In genomic region chr12:93261505-93262094, GRCh38 we compare ENCODE assay signal across 1 cellular context.
TF ChIP-seq lines count a peak whose summit lies in the region.

No MANE protein-coding gene starts in this region.

TF ChIP-seq in GM12878, 131 proteins besides CTCF, POLR2A, EP300 and RAD21 (continued from another document):
- TF ChIP-seq CEBPB (IDR thresholded peaks at IDR 0.05; ENCODE audit: borderline replicate concordance in 1 of 2, low read depth in 2 of 2, low read length in 2 of 2) = no peak
- no peak for TF ChIP-seq ZNF274 (IDR thresholded peaks at IDR 0.05; ENCODE audit: insufficient read depth, insufficient read length)
- TF ChIP-seq POU2F2 (IDR thresholded peaks at IDR 0.05; ENCODE audit: borderline replicate concordance, low read depth, low read length) = no peak
- no peak for TF ChIP-seq ZBTB40 (IDR thresholded peaks at IDR 0.05; ENCODE audit: borderline replicate concordance)
- TF ChIP-seq ASH2L (IDR thresholded peaks at IDR 0.05; ENCODE audit: borderline replicate concordance, low read depth) = no peak
- TF ChIP-seq SMARCA5 (IDR thresholded peaks at IDR 0.05) = no peak
- TF ChIP-seq PML (IDR thresholded peaks at IDR 0.05; ENCODE audit: low read length) = no peak
- no peak for TF ChIP-seq EZH2 (IDR thresholded peaks at IDR 0.05; ENCODE audit: borderline replicate concordance, control insufficient read depth, low read depth, low read length)
- no peak for TF ChIP-seq BCL11A (IDR thresholded peaks at IDR 0.05; ENCODE audit: low read depth, low read length)
- TF ChIP-seq BMI1 (IDR thresholded peaks at IDR 0.05; ENCODE audit: borderline replicate concordance) = no peak
